24 cellular contexts compared by ENCODE assay signal in genomic region chr7:44906980-44907379, GRCh38.
"Had no signal": no experiment of that assay in that cellular context is flagged by ENCODE, and none has a peak within 500 bp of the region (broad histone marks: within the 10 kb centered on the region; RNA-seq: fewer than 3 reads in every experiment).

No MANE protein-coding gene starts in this region.

- H3K4me1 ChIP-seq: SJSA1 had no signal

- H3K27ac ChIP-seq: HL-60, KMS-11, SJSA1, SK-N-MC had no signal

- H3K36me3 ChIP-seq: SJSA1 had no signal

- ATAC-seq: K562 had no signal

- FAIRE-seq: HTR-8/SVneo, K562, RCC 7860 had no signal

- H3K4me2 ChIP-seq: KMS-11 had no signal

- H3K9me3 ChIP-seq: SJSA1 had no signal

- H3K27me3 ChIP-seq: SJSA1 had no signal

- H3K4me3 ChIP-seq: K562, SJSA1, SK-N-MC had no signal

- H3K9ac ChIP-seq: KMS-11 had no signal

- DNase-seq: Kasumi-1, MM.1S, NCI-H1092 treated with DMSO at 0.1 percent for 48 hours, NCI-H1436, NCI-H187, NCI-H2029, NCI-H2081 treated with DMSO at 0.1 percent for 48 hours, NCI-H2171, NCI-H226, NCI-H446, NCI-H510A, NCI-H524 treated with DMSO at 0.1 percent for 48 hours, NCI-H69, NCI-H774, Right ventricle myocardium superior, RPMI8226, SIG-M5 had no signal
